In genomic region chr12:52149651-52150241, GRCh38 we compare ENCODE assay signal across 1 cellular context.
TF ChIP-seq lines count a peak whose summit lies in the region.

No MANE protein-coding gene starts in this region.

TF ChIP-seq in A549, 52 proteins besides CTCF, POLR2A, EP300 and RAD21 (continued from another document):
- TF ChIP-seq, protein P1, sequence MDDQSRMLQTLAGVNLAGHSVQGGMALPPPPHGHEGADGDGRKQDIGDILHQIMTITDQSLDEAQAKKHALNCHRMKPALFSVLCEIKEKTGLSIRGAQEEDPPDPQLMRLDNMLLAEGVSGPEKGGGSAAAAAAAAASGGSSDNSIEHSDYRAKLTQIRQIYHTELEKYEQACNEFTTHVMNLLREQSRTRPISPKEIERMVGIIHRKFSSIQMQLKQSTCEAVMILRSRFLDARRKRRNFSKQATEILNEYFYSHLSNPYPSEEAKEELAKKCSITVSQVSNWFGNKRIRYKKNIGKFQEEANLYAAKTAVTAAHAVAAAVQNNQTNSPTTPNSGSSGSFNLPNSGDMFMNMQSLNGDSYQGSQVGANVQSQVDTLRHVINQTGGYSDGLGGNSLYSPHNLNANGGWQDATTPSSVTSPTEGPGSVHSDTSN (IDR thresholded peaks at IDR 0.05), result no peak
- TF ChIP-seq KDM1A (IDR thresholded peaks at IDR 0.05; ENCODE audit: low read depth), result no peak
- TF ChIP-seq CBX2 (IDR thresholded peaks at IDR 0.05; ENCODE audit: borderline replicate concordance, low read depth), result no peak
- no peak for TF ChIP-seq E2F6 (IDR thresholded peaks at IDR 0.05; ENCODE audit: borderline replicate concordance, low read depth)
- TF ChIP-seq SMC3 (IDR thresholded peaks at IDR 0.05), result no peak
- TF ChIP-seq CBX8 (IDR thresholded peaks at IDR 0.05), result no peak
- no peak; the same call in none of the 2 replicates for TF ChIP-seq HOXB5 (CRISPR knock-in tag; IDR thresholded peaks at IDR 0.05)
- no peak for TF ChIP-seq ESRRA (IDR thresholded peaks at IDR 0.05; ENCODE audit: borderline replicate concordance, low read length)
- TF ChIP-seq HEYL (CRISPR knock-in tag; IDR thresholded peaks at IDR 0.05), result no peak; the same call in 1 of the 2 replicates
- TF ChIP-seq, protein P2, sequence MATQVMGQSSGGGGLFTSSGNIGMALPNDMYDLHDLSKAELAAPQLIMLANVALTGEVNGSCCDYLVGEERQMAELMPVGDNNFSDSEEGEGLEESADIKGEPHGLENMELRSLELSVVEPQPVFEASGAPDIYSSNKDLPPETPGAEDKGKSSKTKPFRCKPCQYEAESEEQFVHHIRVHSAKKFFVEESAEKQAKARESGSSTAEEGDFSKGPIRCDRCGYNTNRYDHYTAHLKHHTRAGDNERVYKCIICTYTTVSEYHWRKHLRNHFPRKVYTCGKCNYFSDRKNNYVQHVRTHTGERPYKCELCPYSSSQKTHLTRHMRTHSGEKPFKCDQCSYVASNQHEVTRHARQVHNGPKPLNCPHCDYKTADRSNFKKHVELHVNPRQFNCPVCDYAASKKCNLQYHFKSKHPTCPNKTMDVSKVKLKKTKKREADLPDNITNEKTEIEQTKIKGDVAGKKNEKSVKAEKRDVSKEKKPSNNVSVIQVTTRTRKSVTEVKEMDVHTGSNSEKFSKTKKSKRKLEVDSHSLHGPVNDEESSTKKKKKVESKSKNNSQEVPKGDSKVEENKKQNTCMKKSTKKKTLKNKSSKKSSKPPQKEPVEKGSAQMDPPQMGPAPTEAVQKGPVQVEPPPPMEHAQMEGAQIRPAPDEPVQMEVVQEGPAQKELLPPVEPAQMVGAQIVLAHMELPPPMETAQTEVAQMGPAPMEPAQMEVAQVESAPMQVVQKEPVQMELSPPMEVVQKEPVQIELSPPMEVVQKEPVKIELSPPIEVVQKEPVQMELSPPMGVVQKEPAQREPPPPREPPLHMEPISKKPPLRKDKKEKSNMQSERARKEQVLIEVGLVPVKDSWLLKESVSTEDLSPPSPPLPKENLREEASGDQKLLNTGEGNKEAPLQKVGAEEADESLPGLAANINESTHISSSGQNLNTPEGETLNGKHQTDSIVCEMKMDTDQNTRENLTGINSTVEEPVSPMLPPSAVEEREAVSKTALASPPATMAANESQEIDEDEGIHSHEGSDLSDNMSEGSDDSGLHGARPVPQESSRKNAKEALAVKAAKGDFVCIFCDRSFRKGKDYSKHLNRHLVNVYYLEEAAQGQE (IDR thresholded peaks at IDR 0.05), result no peak
- TF ChIP-seq, protein P3, sequence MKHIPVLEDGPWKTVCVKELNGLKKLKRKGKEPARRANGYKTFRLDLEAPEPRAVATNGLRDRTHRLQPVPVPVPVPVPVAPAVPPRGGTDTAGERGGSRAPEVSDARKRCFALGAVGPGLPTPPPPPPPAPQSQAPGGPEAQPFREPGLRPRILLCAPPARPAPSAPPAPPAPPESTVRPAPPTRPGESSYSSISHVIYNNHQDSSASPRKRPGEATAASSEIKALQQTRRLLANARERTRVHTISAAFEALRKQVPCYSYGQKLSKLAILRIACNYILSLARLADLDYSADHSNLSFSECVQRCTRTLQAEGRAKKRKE (CRISPR knock-in tag; IDR thresholded peaks at IDR 0.05; ENCODE audit: low read depth), result no peak; the same call in 1 of the 2 replicates
- 0 out of 2 replicates have a peak, but pooled peaks have one; percentile 3 for TF ChIP-seq FOSB (CRISPR knock-in tag; IDR thresholded peaks at IDR 0.05)
- TF ChIP-seq JUN (IDR thresholded peaks at IDR 0.05), result no peak; a peak in 1 of 5 replicates
- TF ChIP-seq MAFK (IDR thresholded peaks at IDR 0.05; ENCODE audit: partially characterized antibody), result no peak
- no peak for TF ChIP-seq CHD4 (IDR thresholded peaks at IDR 0.05; ENCODE audit: borderline replicate concordance)
- TF ChIP-seq ELK1 (IDR thresholded peaks at IDR 0.05; ENCODE audit: low read depth, low read length), result no peak
- no peak for TF ChIP-seq ZSCAN20 (CRISPR knock-in tag; IDR thresholded peaks at IDR 0.05)
- TF ChIP-seq ZFP36 (IDR thresholded peaks at IDR 0.05; ENCODE audit: borderline replicate concordance, partially characterized antibody), result no peak
- TF ChIP-seq HOXB13 (CRISPR knock-in tag; IDR thresholded peaks at IDR 0.05; ENCODE audit: low read depth), result peak; percentile 62
- TF ChIP-seq SREBF2 (IDR thresholded peaks at IDR 0.05), result no peak
- TF ChIP-seq RCOR1 (IDR thresholded peaks at IDR 0.05; ENCODE audit: low read depth, low read length), result no peak
- no peak for TF ChIP-seq EHMT2 (IDR thresholded peaks at IDR 0.05; ENCODE audit: low read depth)
- TF ChIP-seq EHF (CRISPR knock-in tag; IDR thresholded peaks at IDR 0.05), result peak; percentile 91
- no peak for TF ChIP-seq ZC3H11A (IDR thresholded peaks at IDR 0.05)
- no peak for TF ChIP-seq MAX (IDR thresholded peaks at IDR 0.05)
- TF ChIP-seq HMGXB4 (CRISPR knock-in tag; IDR thresholded peaks at IDR 0.05; ENCODE audit: borderline replicate concordance), result peak; percentile 8; the same call in 1 of the 2 replicates
- TF ChIP-seq KDM5A (IDR thresholded peaks at IDR 0.05), result no peak
- peak; percentile 81 for TF ChIP-seq ZNF302 (CRISPR knock-in tag; IDR thresholded peaks at IDR 0.05)
- TF ChIP-seq TFCP2L1 (CRISPR knock-in tag; IDR thresholded peaks at IDR 0.05), result peak; percentile 38; the same call in 1 of the 2 replicates
- TF ChIP-seq MAZ (IDR thresholded peaks at IDR 0.05; ENCODE audit: borderline replicate concordance, low read depth, low read length), result no peak
- peak; percentile 63; the same call in 1 of the 2 replicates for TF ChIP-seq FOXS1 (CRISPR knock-in tag; IDR thresholded peaks at IDR 0.05)
